In the genomic region with DNA sequence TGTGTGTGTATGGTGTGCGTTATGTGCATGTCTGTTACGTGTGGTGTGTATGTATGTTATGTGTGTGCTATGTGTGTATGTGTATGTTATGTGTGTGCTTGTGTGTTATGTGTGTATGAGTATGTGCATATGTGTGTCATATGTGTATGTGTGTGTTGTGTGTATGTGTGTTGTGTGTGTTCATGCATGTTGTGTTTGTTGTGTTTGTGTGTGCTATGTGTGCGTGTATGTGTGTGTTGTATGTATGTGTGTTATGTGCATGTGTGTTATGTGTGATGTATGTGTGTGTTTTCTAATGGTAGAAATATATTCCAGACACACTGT, we compare ENCODE assay signal across 15 cellular contexts. TPM values are rescaled to one million over a fixed set of nuclear protein-coding genes. Genes with fewer than 3 reads are reported as not detected.
DNase-seq lines count a peak whose midpoint lies in the region; ATAC-seq, FAIRE-seq and TF ChIP-seq lines count a peak whose summit lies in the region.
"Had no signal": no experiment of that assay in that cellular context is flagged by ENCODE, and none has a peak within 500 bp of the region (broad histone marks: within the 10 kb centered on the region; RNA-seq: fewer than 3 reads in every experiment).

No MANE protein-coding gene starts in this region.

- H3K4me3 ChIP-seq in Peyer's patch: no peak overlapping the region
- H3K4me3 ChIP-seq in skeletal muscle satellite cell (ENCODE audit: low read length): no peak overlapping the region

- H3K9me3 ChIP-seq in Peyer's patch (no peaks in the 10 kb centered on the region), skeletal muscle satellite cell (replicated peaks; ENCODE audit: low read length) (no peaks in the 10 kb centered on the region)

- ATAC-seq in foreskin keratinocyte: no peak
- ATAC-seq in GM19397 (IDR thresholded peaks at IDR 0.05; ENCODE audit: unreplicated experiment): no peak
- ATAC-seq: WTC11 had no signal

- H3K27ac ChIP-seq in Peyer's patch: peak overlapping the region in 3 of 4 donors; percentile 75 to 88 (median 85)
- H3K27ac ChIP-seq in foreskin keratinocyte: peak overlapping the region; percentile 93

- peaks cover 15 to 78% (median 19%) of the 10 kb centered on the region in 4 donors for H3K4me1 ChIP-seq in Peyer's patch
- H3K4me1 ChIP-seq in foreskin keratinocyte: peaks cover 33% of the 10 kb centered on the region
- peaks cover 75% of the 10 kb centered on the region for H3K4me1 ChIP-seq in skeletal muscle satellite cell (ENCODE audit: control insufficient read depth, insufficient read depth, low read length)

- peak overlapping the region; percentile 17 for H3K4me2 ChIP-seq in skeletal muscle satellite cell (ENCODE audit: low read length)

- H3K27me3 ChIP-seq in Peyer's patch: no peaks in the 10 kb centered on the region
- H3K27me3 ChIP-seq in foreskin keratinocyte: no peaks in the 10 kb centered on the region
- H3K27me3 ChIP-seq in skeletal muscle satellite cell (ENCODE audit: control insufficient read depth, insufficient read depth, low read length): no peaks in the 10 kb centered on the region

- peak overlapping the region; percentile 57 for H3K9ac ChIP-seq in skeletal muscle satellite cell (ENCODE audit: low read depth, low read length)

- TF ChIP-seq POLR2A in GM12891 (IDR thresholded peaks at IDR 0.05; ENCODE audit: low read depth, low read length): peak; percentile 75; the same call in 1 of the 2 replicates
- no peak for TF ChIP-seq POLR2A in Peyer's patch (IDR thresholded peaks at IDR 0.05)
- TF ChIP-seq POLR2A in H54 (IDR thresholded peaks at IDR 0.05; ENCODE audit: low read depth, low read length): no peak

- DNase-seq in GM12891 (ENCODE audit: insufficient read length, low spot score) (no peak), Peyer's patch (no peak), foreskin keratinocyte (no peak), H54 (ENCODE audit: insufficient read length, low spot score) (no peak), activated gamma-delta T cell treated with Interleukin-2 at 50 U/mL for 16 hours (no peak), C1 segment of cervical spinal cord (lab: John Stamatoyannopoulos, UW) (no peak)
- DNase-seq: central memory CD4-positive, alpha-beta T cell; effector memory CD4-positive, alpha-beta T cell; NCI-H82; retina; stimulated activated CD4-positive, alpha-beta T cell treated with anti-CD3 and anti-CD28 coated beads, Interleukin-2, amount 100 ng/mL, for 48 hours had no signal

- no peaks in the 10 kb centered on the region for H3K36me3 ChIP-seq in Peyer's patch
- no peaks in the 10 kb centered on the region for H3K36me3 ChIP-seq in skeletal muscle satellite cell (ENCODE audit: insufficient read depth, low read length)

- no peak for FAIRE-seq in GM12891 (lab: Jason Lieb, UNC)
- FAIRE-seq in H54 (lab: Jason Lieb, UNC): no peak
- FAIRE-seq: GM19239 had no signal

- TF ChIP-seq CTCF in Peyer's patch (IDR thresholded peaks at IDR 0.05) (no peak), foreskin keratinocyte (conservative IDR thresholded peaks at IDR 0.05) (no peak)

TF ChIP-seq in GM12891, 5 proteins besides CTCF, POLR2A, EP300 and RAD21:
- TF ChIP-seq TAF1 (IDR thresholded peaks at IDR 0.05; ENCODE audit: low read depth, low read length) (no peak), SPI1 (IDR thresholded peaks at IDR 0.05; ENCODE audit: low read depth, low read length) (no peak), POU2F2 (IDR thresholded peaks at IDR 0.05; ENCODE audit: low read depth, low read length) (no peak), POLR2AphosphoS5 (IDR thresholded peaks at IDR 0.05; ENCODE audit: low read depth, low read length) (peak; percentile 48; the same call in 1 of the 2 replicates), PAX5 (IDR thresholded peaks at IDR 0.05; ENCODE audit: insufficient read depth, low read length, severe bottlenecking) (no peak)
TF ChIP-seq in GM12891: peak in this region for 1.

RNA-seq across cellular contexts. Expression of gene TOMM20, which starts 50.2 kb away (rescaled TPM):
- polyA plus RNA-seq in GM12891 (2012; ENCODE audit: low read depth, missing spikeins): 88.5 TPM
- 10 to 100 TPM; 38.0 to 44.3 (median 42.8) TPM for total RNA-seq in Peyer's patch
- total RNA-seq in foreskin keratinocyte: 84.7 and 90.6 TPM in 2 replicates
- 91.0 and 95.9 TPM in 2 replicates for polyA plus RNA-seq in foreskin keratinocyte
- 90.2 and 104 TPM in 2 replicates for total RNA-seq in skeletal muscle satellite cell (2012; rRNA removed)
